Comparison of ENCODE assay signal across 2 cellular contexts in the genomic region with DNA sequence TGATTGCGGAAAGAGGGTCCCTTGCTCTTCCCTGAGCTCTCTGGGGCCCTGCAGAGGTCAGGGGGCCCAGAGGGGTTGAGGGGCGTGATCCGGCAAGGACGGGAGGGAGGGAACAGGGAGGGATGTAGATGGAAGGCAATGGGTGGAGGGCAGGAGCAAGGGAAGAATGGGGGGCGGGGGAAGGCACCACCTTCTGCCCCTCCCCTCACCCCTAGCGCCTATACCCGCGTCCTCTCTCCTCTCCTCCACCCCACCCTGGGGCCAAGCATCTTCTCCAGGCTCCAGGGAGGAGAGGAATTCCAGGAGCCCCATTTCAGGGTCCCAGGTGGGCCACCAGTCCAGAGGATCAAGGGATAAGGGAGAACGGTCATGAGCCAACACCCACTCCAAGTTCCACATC.
TF ChIP-seq lines count a peak whose summit lies in the region.

No MANE protein-coding gene starts in this region.

TF ChIP-seq in HepG2, 621 proteins besides CTCF, POLR2A, EP300 and RAD21:
- TF ChIP-seq TCF7L2 (IDR thresholded peaks at IDR 0.05; ENCODE audit: low read depth, low read length) (no peak), MBNL3 (CRISPR knock-in tag; conservative IDR thresholded peaks at IDR 0.05) (no peak), ZMYM2 (CRISPR knock-in tag; IDR thresholded peaks at IDR 0.05) (no peak), FIP1L1 (IDR thresholded peaks at IDR 0.05; ENCODE audit: borderline replicate concordance, insufficient read depth, low read depth, low read length) (no peak), PPARG (CRISPR knock-in tag; conservative IDR thresholded peaks at IDR 0.05) (no peak), HOXA7 (CRISPR knock-in tag; IDR thresholded peaks at IDR 0.05) (no peak)
- TF ChIP-seq, protein P1, sequence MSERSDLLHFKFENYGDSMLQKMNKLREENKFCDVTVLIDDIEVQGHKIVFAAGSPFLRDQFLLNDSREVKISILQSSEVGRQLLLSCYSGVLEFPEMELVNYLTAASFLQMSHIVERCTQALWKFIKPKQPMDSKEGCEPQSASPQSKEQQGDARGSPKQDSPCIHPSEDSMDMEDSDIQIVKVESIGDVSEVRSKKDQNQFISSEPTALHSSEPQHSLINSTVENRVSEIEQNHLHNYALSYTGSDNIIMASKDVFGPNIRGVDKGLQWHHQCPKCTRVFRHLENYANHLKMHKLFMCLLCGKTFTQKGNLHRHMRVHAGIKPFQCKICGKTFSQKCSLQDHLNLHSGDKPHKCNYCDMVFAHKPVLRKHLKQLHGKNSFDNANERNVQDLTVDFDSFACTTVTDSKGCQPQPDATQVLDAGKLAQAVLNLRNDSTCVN (CRISPR knock-in tag; IDR thresholded peaks at IDR 0.05; ENCODE audit: borderline replicate concordance) = no peak

TF ChIP-seq in H1, 55 proteins besides CTCF, POLR2A, EP300 and RAD21:
- no peak for TF ChIP-seq RFX5 (IDR thresholded peaks at IDR 0.05; ENCODE audit: borderline replicate concordance, low read depth, low read length)
- no peak for TF ChIP-seq SP1 (IDR thresholded peaks at IDR 0.05; ENCODE audit: low read depth, low read length)
- no peak for TF ChIP-seq ZNF274 (IDR thresholded peaks at IDR 0.05; ENCODE audit: borderline replicate concordance, extremely low read depth, low read length)
- TF ChIP-seq PHF8 (conservative IDR thresholded peaks at IDR 0.05; ENCODE audit: low read depth, low read length) = no peak
TF ChIP-seq in H1: peak in this region for 0.
